ENCODE assay signal across 9 cellular contexts in genomic region chr10:116385994-116386809, GRCh38. TPM values are rescaled to one million over a fixed set of nuclear protein-coding genes. Genes with fewer than 3 reads are reported as not detected.
A peak's percentile ranks its signal among the peaks of the same experiment; 100 is the strongest.
DNase-seq lines count a peak whose midpoint lies in the region; ATAC-seq and TF ChIP-seq lines count a peak whose summit lies in the region.
"Had no signal": no experiment of that assay in that cellular context is flagged by ENCODE, and none has a peak within 500 bp of the region (broad histone marks: within the 10 kb centered on the region; RNA-seq: fewer than 3 reads in every experiment).

No MANE protein-coding gene starts in this region.

- intact Hi-C loops in right cardiac atrium (cut with DNase I): loop anchor here (5.0 to 10.0 kb wide), 5 partner anchors 671 to 1241 kb away; no protein-coding TSS in a partner anchor
- intact Hi-C loops in lower lobe of right lung (cut with DNase I): no loop called here
- intact Hi-C loops in activated T-helper 1 cell treated with anti-CD3 and anti-CD28 coated beads, Interleukin-12 subunit alpha, Interleukin-12 subunit beta, Interleukin-2, Interleukin-4 antibody, amounts not matched to agents 30 ng/mL and 10 ng/mL and 1 ng/mL, durations not matched to agents 14 hours and 24 hours and 36 hours (cut with micrococcal nuclease): loop anchor here (5.0 to 10.0 kb wide), 2 partner anchors 589 to 1241 kb away; no protein-coding TSS in a partner anchor

- no peaks in the 10 kb centered on the region for H3K9me3 ChIP-seq in right atrium auricular region
- H3K9me3 ChIP-seq in right cardiac atrium (ENCODE audit: control insufficient read depth, low read length): no peaks in the 10 kb centered on the region
- no peaks in the 10 kb centered on the region for H3K9me3 ChIP-seq in lower lobe of right lung
- H3K9me3 ChIP-seq in T-helper 17 cell (ENCODE audit: control insufficient read depth, low read length, poor library complexity, severe bottlenecking): no peaks in the 10 kb centered on the region

- peak; percentile 24 to 69 for TF ChIP-seq CTCF in right atrium auricular region (IDR thresholded peaks at IDR 0.05)
- TF ChIP-seq CTCF in astrocyte of the cerebellum (IDR thresholded peaks at IDR 0.05; ENCODE audit: low read depth, low read length, missing control alignments): peak; percentile 44
- TF ChIP-seq CTCF in lower lobe of right lung (IDR thresholded peaks at IDR 0.05): peak; percentile 49

- peaks cover 0 to 2% (median 0%) of the 10 kb centered on the region in 6 donors for H3K9me3 Mint-ChIP-seq in immature natural killer cell
- no peaks in the 10 kb centered on the region for H3K9me3 Mint-ChIP-seq in activated T-helper 1 cell treated with anti-CD3 and anti-CD28 coated beads, Interleukin-12 subunit alpha, Interleukin-12 subunit beta, Interleukin-2, Interleukin-4 antibody, amounts not matched to agents 30 ng/mL and 10 ng/mL and 1 ng/mL, durations not matched to agents 14 hours and 24 hours and 36 hours
- H3K9me3 Mint-ChIP-seq: central memory CD8-positive, alpha-beta T cell had no signal

- no peaks in the 10 kb centered on the region for H3K36me3 Mint-ChIP-seq in T-helper 17 cell (ENCODE audit: low read depth)
- no peaks in the 10 kb centered on the region for H3K36me3 Mint-ChIP-seq in immature natural killer cell
- no peaks in the 10 kb centered on the region for H3K36me3 Mint-ChIP-seq in activated T-helper 1 cell treated with anti-CD3 and anti-CD28 coated beads, Interleukin-12 subunit alpha, Interleukin-12 subunit beta, Interleukin-2, Interleukin-4 antibody, amounts not matched to agents 30 ng/mL and 10 ng/mL and 1 ng/mL, durations not matched to agents 14 hours and 24 hours and 36 hours (ENCODE audit: low read depth)

- H3K4me1 Mint-ChIP-seq in T-helper 17 cell: peaks cover 3% of the 10 kb centered on the region
- H3K4me1 Mint-ChIP-seq in immature natural killer cell: no peaks in the 10 kb centered on the region
- H3K4me1 Mint-ChIP-seq in activated T-helper 1 cell treated with anti-CD3 and anti-CD28 coated beads, Interleukin-12 subunit alpha, Interleukin-12 subunit beta, Interleukin-2, Interleukin-4 antibody, amounts not matched to agents 30 ng/mL and 10 ng/mL and 1 ng/mL, durations not matched to agents 14 hours and 24 hours and 36 hours (ENCODE audit: low read depth): no peaks in the 10 kb centered on the region
- H3K4me1 Mint-ChIP-seq: central memory CD8-positive, alpha-beta T cell had no signal

- H3K27ac ChIP-seq in right atrium auricular region (no peak overlapping the region), right cardiac atrium (ENCODE audit: low read length) (no peak overlapping the region), lower lobe of right lung (no peak overlapping the region)

- WGBS in right cardiac atrium: 2% methylated on average over 1 of the region's 1 CpG

- H3K27me3 Mint-ChIP-seq in T-helper 17 cell (peaks cover 11% of the 10 kb centered on the region), immature natural killer cell (ENCODE audit: low read depth in 3 of 3) (peaks cover 0 to 4% (median 0%) of the 10 kb centered on the region in 3 donors)
- H3K27me3 Mint-ChIP-seq in activated T-helper 1 cell treated with anti-CD3 and anti-CD28 coated beads, Interleukin-12 subunit alpha, Interleukin-12 subunit beta, Interleukin-2, Interleukin-4 antibody, amounts not matched to agents 30 ng/mL and 10 ng/mL and 1 ng/mL, durations not matched to agents 14 hours and 24 hours and 36 hours (ENCODE audit: insufficient read depth): no peaks in the 10 kb centered on the region

- ATAC-seq in right cardiac atrium (no peak), lower lobe of right lung (no peak), T-helper 17 cell (no peak)

- no peak overlapping the region for H3K4me3 Mint-ChIP-seq in T-helper 17 cell
- no peak overlapping the region for H3K4me3 Mint-ChIP-seq in immature natural killer cell
- H3K4me3 Mint-ChIP-seq in activated T-helper 1 cell treated with anti-CD3 and anti-CD28 coated beads, Interleukin-12 subunit alpha, Interleukin-12 subunit beta, Interleukin-2, Interleukin-4 antibody, amounts not matched to agents 30 ng/mL and 10 ng/mL and 1 ng/mL, durations not matched to agents 14 hours and 24 hours and 36 hours: no peak overlapping the region
- H3K4me3 Mint-ChIP-seq: central memory CD8-positive, alpha-beta T cell had no signal

- no peaks in the 10 kb centered on the region for H3K27me3 ChIP-seq in right atrium auricular region
- H3K27me3 ChIP-seq in right cardiac atrium (ENCODE audit: control insufficient read depth, insufficient read depth): no peaks in the 10 kb centered on the region
- H3K27me3 ChIP-seq in lower lobe of right lung (ENCODE audit: low read depth): no peaks in the 10 kb centered on the region

- H3K27ac Mint-ChIP-seq in T-helper 17 cell (no peak overlapping the region), immature natural killer cell (no peak overlapping the region)
- H3K27ac Mint-ChIP-seq in activated T-helper 1 cell treated with anti-CD3 and anti-CD28 coated beads, Interleukin-12 subunit alpha, Interleukin-12 subunit beta, Interleukin-2, Interleukin-4 antibody, amounts not matched to agents 30 ng/mL and 10 ng/mL and 1 ng/mL, durations not matched to agents 14 hours and 24 hours and 36 hours: no peak overlapping the region

- H3K36me3 ChIP-seq in right atrium auricular region: no peaks in the 10 kb centered on the region
- no peaks in the 10 kb centered on the region for H3K36me3 ChIP-seq in lower lobe of right lung

- in situ Hi-C loops in astrocyte of the cerebellum (cut with HindIII; ENCODE audit: low sequenced_read_pairs): no loop called here

- DNase-seq in right atrium auricular region (ENCODE audit: low spot score): no peak
- DNase-seq in right cardiac atrium: no peak
- DNase-seq in LHCN-M2 (ENCODE audit: low read depth): peak; percentile 45
- peak; percentile 31 for DNase-seq in astrocyte of the cerebellum (ENCODE audit: low read depth)
- no peak for DNase-seq in lower lobe of right lung
- no peak for DNase-seq in T-helper 17 cell
- DNase-seq in immature natural killer cell: no peak
- DNase-seq in activated T-helper 1 cell treated with anti-CD3 and anti-CD28 coated beads, Interleukin-12 subunit alpha, Interleukin-12 subunit beta, Interleukin-2, Interleukin-4 antibody, amounts not matched to agents 30 ng/mL and 10 ng/mL and 1 ng/mL, durations not matched to agents 14 hours and 24 hours and 36 hours (ENCODE audit: low spot score): no peak

- H3K4me3 ChIP-seq in right atrium auricular region (no peak overlapping the region), right cardiac atrium (ENCODE audit: low read length) (no peak overlapping the region), astrocyte of the cerebellum (ENCODE audit: low read depth, low read length) (no peak overlapping the region), lower lobe of right lung (no peak overlapping the region)

- H3K4me1 ChIP-seq in right atrium auricular region (no peaks in the 10 kb centered on the region), right cardiac atrium (ENCODE audit: control insufficient read depth, insufficient read depth, low read length) (no peaks in the 10 kb centered on the region), lower lobe of right lung (no peaks in the 10 kb centered on the region)

RNA-seq across cellular contexts. Expression of gene PNLIPRP3, which starts 41.4 kb away (rescaled TPM):
- total RNA-seq in right atrium auricular region (not detected), right cardiac atrium (not detected), LHCN-M2 (2014; rRNA removed) (0.06 TPM in 1 of 2 replicates, not detected in the other), lower lobe of right lung (not detected), T-helper 17 cell (not detected)
- polyA plus RNA-seq in right cardiac atrium (not detected), immature natural killer cell (not detected)
- polyA plus RNA-seq in LHCN-M2 (2012): not detected
- total RNA-seq in activated T-helper 1 cell treated with anti-CD3 and anti-CD28 coated beads, Interleukin-12 subunit alpha, Interleukin-12 subunit beta, Interleukin-2, Interleukin-4 antibody, amounts not matched to agents 30 ng/mL and 10 ng/mL and 1 ng/mL, durations not matched to agents 14 hours and 24 hours and 36 hours: not detected in 2 replicates

Comparison
In these comparisons a context has a peak if more than half of its experiments do, and no peak if none do; other contexts are left out.
1. DNase-seq: peak in LHCN-M2 (single experiment) and astrocyte of the cerebellum (single experiment); none in right atrium auricular region (single experiment), right cardiac atrium (0 of 3), lower lobe of right lung (single experiment), T-helper 17 cell (0 of 3), immature natural killer cell (0 of 3) and activated T-helper 1 cell treated with anti-CD3 and anti-CD28 coated beads, Interleukin-12 subunit alpha, Interleukin-12 subunit beta, Interleukin-2, Interleukin-4 antibody, amounts not matched to agents 30 ng/mL and 10 ng/mL and 1 ng/mL, durations not matched to agents 14 hours and 24 hours and 36 hours (single experiment).
2. Peak in every context shown above with its lines, with median percentiles within 50 percentile points of each other: CTCF ChIP-seq.